In the genomic region with DNA sequence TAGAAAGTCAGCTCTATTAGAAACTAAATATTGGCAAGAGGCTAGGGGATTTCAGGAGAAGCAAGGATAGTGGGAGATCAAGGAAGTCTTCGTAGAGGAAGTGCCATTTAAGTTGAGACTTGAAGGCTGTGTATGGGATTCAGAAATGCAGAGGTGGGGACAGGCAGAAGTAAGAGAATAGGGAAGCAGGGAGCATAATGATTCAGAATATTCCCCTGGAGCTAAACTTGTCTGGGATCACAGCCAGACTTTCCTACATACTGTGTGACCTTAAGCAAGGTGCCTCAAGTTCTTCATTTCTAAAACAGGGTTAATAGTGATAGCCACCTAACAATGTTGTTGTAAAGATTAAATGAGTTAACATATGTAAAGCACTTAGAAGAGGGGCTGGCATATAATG, we compare ENCODE assay signal across 11 cellular contexts.
"Had no signal": no experiment of that assay in that cellular context is flagged by ENCODE, and none has a peak within 500 bp of the region (broad histone marks: within the 10 kb centered on the region; RNA-seq: fewer than 3 reads in every experiment).

No MANE protein-coding gene starts in this region.

- DNase-seq: activated CD4-positive, alpha-beta T cell treated with anti-CD3 and anti-CD28 coated beads, Interleukin-2, amount 10 ng/mL, durations not matched to agents 7 days and 5 days; activated effector memory CD4-positive, alpha-beta T cell treated with Interleukin-2 at 50 U/mL for 16 hours; activated naive CD8-positive, alpha-beta T cell treated with anti-CD3 and anti-CD28 coated beads, Interleukin-2, amount 10 ng/mL, durations not matched to agents 7 days and 5 days; anterior cingulate cortex; dorsolateral prefrontal cortex; foreskin melanocyte; stimulated activated CD4-positive, alpha-beta T cell treated with anti-CD3 and anti-CD28 coated beads, Interleukin-2, amount 100 ng/mL, for 48 hours; stomach had no signal

- H3K27me3 Mint-ChIP-seq: activated CD4-positive, alpha-beta T cell treated with anti-CD3 and anti-CD28 coated beads, Interleukin-2, amount 10 ng/mL, durations not matched to agents 7 days and 5 days; activated naive CD8-positive, alpha-beta T cell treated with anti-CD3 and anti-CD28 coated beads, Interleukin-2, amount 10 ng/mL, durations not matched to agents 7 days and 5 days had no signal

- H3K27ac Mint-ChIP-seq: activated CD4-positive, alpha-beta T cell treated with anti-CD3 and anti-CD28 coated beads, Interleukin-2, amount 10 ng/mL, durations not matched to agents 7 days and 5 days; activated naive CD8-positive, alpha-beta T cell treated with anti-CD3 and anti-CD28 coated beads, Interleukin-2, amount 10 ng/mL, durations not matched to agents 7 days and 5 days; nephron had no signal

- H3K4me1 Mint-ChIP-seq: nephron had no signal

- H3K9me3 Mint-ChIP-seq: activated naive CD8-positive, alpha-beta T cell treated with anti-CD3 and anti-CD28 coated beads, Interleukin-2, amount 10 ng/mL, durations not matched to agents 7 days and 5 days; nephron had no signal

- H3K4me3 Mint-ChIP-seq: activated CD4-positive, alpha-beta T cell treated with anti-CD3 and anti-CD28 coated beads, Interleukin-2, amount 10 ng/mL, durations not matched to agents 7 days and 5 days; activated naive CD8-positive, alpha-beta T cell treated with anti-CD3 and anti-CD28 coated beads, Interleukin-2, amount 10 ng/mL, durations not matched to agents 7 days and 5 days; nephron had no signal

- H3K4me3 ChIP-seq: dorsolateral prefrontal cortex, prostate gland, stomach, thoracic aorta had no signal

- H3K36me3 Mint-ChIP-seq: activated naive CD8-positive, alpha-beta T cell treated with anti-CD3 and anti-CD28 coated beads, Interleukin-2, amount 10 ng/mL, durations not matched to agents 7 days and 5 days had no signal
